9 cellular contexts compared by ENCODE assay signal in genomic region chr11:69013009-69013951, GRCh38. TPM values are rescaled to one million over a fixed set of nuclear protein-coding genes. Genes with fewer than 3 reads are reported as not detected.
DNase-seq lines count a peak whose midpoint lies in the region; FAIRE-seq and TF ChIP-seq lines count a peak whose summit lies in the region.
"Had no signal": no experiment of that assay in that cellular context is flagged by ENCODE, and none has a peak within 500 bp of the region (broad histone marks: within the 10 kb centered on the region; RNA-seq: fewer than 3 reads in every experiment).

TSS of gene MRGPRF (minus strand) at chr11:69013246. CDS start at chr11:69009901, 3,345 bp downstream.

- peak; percentile 71 to 81 for TF ChIP-seq CTCF in tibial artery (IDR thresholded peaks at IDR 0.05)

- WGBS in small intestine, 3 donors: 9 to 22% (median 18%) methylated on average over 37 to 43 of the region's 43 CpGs

- H3K27me3 ChIP-seq in tibial artery (no peaks in the 10 kb centered on the region), small intestine (ENCODE audit: control insufficient read depth in 2 of 2, insufficient read depth in 2 of 2, low read length in 2 of 2) (peaks cover 0 to 3% of the 10 kb centered on the region in 2 donors)

- intact Hi-C loops in tibial artery (cut with DNase I; ENCODE audit: low total_unique reads): loop anchor here (5.0 kb wide), 1 partner anchor 34 kb away; the partner anchor contains the start of gene TPCN2

- H3K4me3 ChIP-seq in tibial artery (peak within 1 kb of the TSS; percentile 70 to 81), small intestine (ENCODE audit: low read depth in 1 of 2, low read length in 2 of 2) (peak within 1 kb of the TSS in 1 of 2 donors; percentile 0)

- H3K27ac ChIP-seq in tibial artery: peak within 1 kb of the TSS; percentile 91 to 93
- peak within 1 kb of the TSS in 1 of 2 donors; percentile 72 for H3K27ac ChIP-seq in small intestine (ENCODE audit: low read depth in 1 of 2, low read length in 1 of 2)

- DNase-seq in NCI-H524 (lab: John Stamatoyannopoulos, UW): peak; percentile 20 to 53
- DNase-seq in NCI-H524 treated with DMSO at 0.1 percent for 48 hours (lab: John Stamatoyannopoulos, UW): no peak
- peak; percentile 83 for DNase-seq in cerebellar cortex (ENCODE audit: low spot score)
- peak; percentile 67 for DNase-seq in left kidney (ENCODE audit: low read depth, low spot score)
- DNase-seq in tibial artery: peak; percentile 95 to 99
- no peak for DNase-seq in NCI-H1694 (lab: John Stamatoyannopoulos, UW)
- no peak for DNase-seq in small intestine
- DNase-seq in HT-29 (ENCODE audit: low spot score): no peak

- H3K4me1 ChIP-seq in tibial artery: peaks cover 13 to 60% (median 50%) of the 10 kb centered on the region in 4 donors
- no peaks in the 10 kb centered on the region for H3K4me1 ChIP-seq in small intestine (ENCODE audit: control insufficient read depth in 2 of 2, insufficient read depth in 1 of 2, low read depth in 1 of 2, low read length in 1 of 2)

- no peak for FAIRE-seq in small intestine (lab: Jason Lieb, UNC)

- H3K36me3 ChIP-seq in tibial artery (peaks cover 0 to 8% (median 3%) of the 10 kb centered on the region in 3 donors), small intestine (ENCODE audit: control insufficient read depth in 2 of 2, insufficient read depth in 2 of 2, low read length in 2 of 2) (no peaks in the 10 kb centered on the region)

- H3K9me3 ChIP-seq in tibial artery (no peaks in the 10 kb centered on the region), small intestine (ENCODE audit: control insufficient read depth, low read depth) (no peaks in the 10 kb centered on the region)

RNA-seq across cellular contexts. Expression of gene MRGPRF, which starts in this region (rescaled TPM):
- polyA plus RNA-seq in small intestine: 10 to 100 TPM in 1 of 3 donors, 1 to 10 TPM in 1, under 1 TPM in 1; 0.81 to 16.9 (median 1.1) TPM
- 0.05 TPM in 2 replicates for total RNA-seq in HT-29 (2014; rRNA removed; shearing (Covaris generic))
- total RNA-seq: CD4-positive, alpha-beta memory T cell had no signal
- polyA plus RNA-seq: CD4-positive, alpha-beta memory T cell had no signal

Comparison
In these comparisons a context has a peak if more than half of its experiments do, and no peak if none do; other contexts are left out.
1. DNase-seq: peak in NCI-H524 (2 of 2), cerebellar cortex (single experiment), left kidney (single experiment) and tibial artery (2 of 2); none in NCI-H524 treated with DMSO at 0.1 percent for 48 hours (single experiment), NCI-H1694 (single experiment), small intestine (single experiment) and HT-29 (single experiment).